Comparison of ENCODE assay signal across 14 cellular contexts in the genomic region with DNA sequence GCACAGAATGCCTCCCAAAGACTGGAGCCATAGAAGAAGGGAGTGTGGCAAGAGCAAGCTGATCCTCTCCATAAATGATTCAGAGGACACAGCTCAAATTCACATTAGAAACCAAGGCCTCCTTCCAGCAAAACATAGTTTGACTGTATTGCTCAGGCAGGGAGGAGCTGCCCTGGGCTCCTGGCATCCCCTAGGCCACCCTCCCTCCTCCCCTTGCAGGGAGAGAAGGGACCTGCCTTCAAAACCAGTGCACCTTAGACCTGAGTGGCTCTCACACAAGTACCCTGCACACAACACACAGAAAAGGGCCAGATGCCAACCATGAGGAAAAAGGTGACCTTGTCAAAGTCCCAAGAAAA.
DNase-seq lines count a peak whose midpoint lies in the region; FAIRE-seq and TF ChIP-seq lines count a peak whose summit lies in the region.
"Had no signal": no experiment of that assay in that cellular context is flagged by ENCODE, and none has a peak within 500 bp of the region (broad histone marks: within the 10 kb centered on the region; RNA-seq: fewer than 3 reads in every experiment).

No MANE protein-coding gene starts in this region.

- H3K79me2 ChIP-seq in OCI-LY3 (ENCODE audit: low read length) = peaks cover 100% of the 10 kb centered on the region
- peaks cover 45% of the 10 kb centered on the region for H3K79me2 ChIP-seq in parathyroid adenoma

- DNase-seq in AG20443 (ENCODE audit: low spot score) = peak; percentile 74
- DNase-seq in fibroblast of mammary gland (ENCODE audit: low read depth) = peak; percentile 81
- no peak for DNase-seq in NCI-H82 (lab: John Stamatoyannopoulos, UW)
- no peak for DNase-seq in HuH-7 (ENCODE audit: low spot score)
- no peak for DNase-seq in HTR-8/SVneo (ENCODE audit: insufficient read length, low spot score)
- DNase-seq in D721Med (ENCODE audit: insufficient read length, low spot score) = no peak
- DNase-seq: amygdala, midbrain, NCI-H524, SW 1271 had no signal

- FAIRE-seq in HTR-8/SVneo (lab: Jason Lieb, UNC) = no peak
- no peak for FAIRE-seq in D721Med (lab: Jason Lieb, UNC)
- FAIRE-seq: frontal cortex, GM12892 had no signal

- H3K9ac ChIP-seq in OCI-LY3 (ENCODE audit: low read length) (no peak overlapping the region), parathyroid adenoma (no peak overlapping the region)

- peaks cover 95% of the 10 kb centered on the region for H4K20me1 ChIP-seq in OCI-LY3 (ENCODE audit: insufficient read depth, low read length)

- H3K4me2 ChIP-seq in OCI-LY3 (ENCODE audit: low read length) (peak overlapping the region; percentile 80), parathyroid adenoma (ENCODE audit: low read length) (no peak overlapping the region)

- H3K36me3 ChIP-seq in OCI-LY3 (replicated peaks; ENCODE audit: low read depth, low read length) = peaks cover 33% of the 10 kb centered on the region
- H3K36me3 ChIP-seq in parathyroid adenoma (ENCODE audit: control insufficient read depth, insufficient read depth, low read length) = no peaks in the 10 kb centered on the region

- TF ChIP-seq CTCF in OCI-LY3 (IDR thresholded peaks at IDR 0.05; ENCODE audit: low read depth, low read length) = no peak
- TF ChIP-seq CTCF in fibroblast of mammary gland (conservative IDR thresholded peaks at IDR 0.05; ENCODE audit: control insufficient read depth, insufficient read depth, low read depth, low read length) = no peak
- TF ChIP-seq CTCF in parathyroid adenoma (IDR thresholded peaks at IDR 0.05) = no peak
- TF ChIP-seq CTCF in D721Med (IDR thresholded peaks at IDR 0.05; ENCODE audit: insufficient read depth, missing control alignments) = no peak

- H3K27me3 ChIP-seq in OCI-LY3 (ENCODE audit: low read depth, low read length) = no peaks in the 10 kb centered on the region
- H3K27me3 ChIP-seq in parathyroid adenoma (ENCODE audit: control insufficient read depth, insufficient read depth, low read length) = no peaks in the 10 kb centered on the region

- H3K4me1 ChIP-seq in OCI-LY3 (ENCODE audit: low read length) (peaks cover 45% of the 10 kb centered on the region), parathyroid adenoma (peaks cover 43% of the 10 kb centered on the region)

- H3K9me3 ChIP-seq in OCI-LY3 (ENCODE audit: insufficient read depth, low read length) = no peaks in the 10 kb centered on the region
- no peaks in the 10 kb centered on the region for H3K9me3 ChIP-seq in parathyroid adenoma (ENCODE audit: control insufficient read depth, low read length)

- no peak overlapping the region for H3K4me3 ChIP-seq in OCI-LY3 (ENCODE audit: low read length)
- no peak overlapping the region for H3K4me3 ChIP-seq in fibroblast of mammary gland (ENCODE audit: control insufficient read depth, low read depth, low read length)
- H3K4me3 ChIP-seq in parathyroid adenoma (ENCODE audit: low read depth, low read length) = no peak overlapping the region

- H3K27ac ChIP-seq in OCI-LY3 (ENCODE audit: low read length) = no peak overlapping the region
- H3K27ac ChIP-seq in parathyroid adenoma = peak overlapping the region; percentile 43

- H2AFZ ChIP-seq in OCI-LY3 (ENCODE audit: low read depth, low read length) = no peak overlapping the region
- H2AFZ ChIP-seq in parathyroid adenoma = peak overlapping the region; percentile 26

Comparison
In these comparisons a context has a peak if more than half of its experiments do, and no peak if none do; other contexts are left out.
1. DNase-seq: peak in AG20443 (single experiment) and fibroblast of mammary gland (single experiment); none in NCI-H82 (single experiment), HuH-7 (single experiment), HTR-8/SVneo (single experiment) and D721Med (single experiment).